21 cellular contexts compared by ENCODE assay signal in genomic region chr15:85722789-85723188, GRCh38.
DNase-seq lines count a peak whose midpoint lies in the region; ATAC-seq and TF ChIP-seq lines count a peak whose summit lies in the region.
"Had no signal": no experiment of that assay in that cellular context is flagged by ENCODE, and none has a peak within 500 bp of the region (broad histone marks: within the 10 kb centered on the region; RNA-seq: fewer than 3 reads in every experiment).

No MANE protein-coding gene starts in this region.

- no peaks in the 10 kb centered on the region for H3K9me2 ChIP-seq in Karpas-422 (replicated peaks; ENCODE audit: insufficient read depth, low read length)

- peaks cover 17% of the 10 kb centered on the region for H3K4me1 ChIP-seq in Karpas-422 (ENCODE audit: low read length)
- H3K4me1 ChIP-seq in gastrocnemius medialis, result peaks cover 17 to 19% of the 10 kb centered on the region in 2 donors
- peaks cover 23% of the 10 kb centered on the region for H3K4me1 ChIP-seq in upper lobe of right lung
- no peaks in the 10 kb centered on the region for H3K4me1 ChIP-seq in mesendoderm (ENCODE audit: control insufficient read depth, low read depth, low read length)

- no peak overlapping the region for H3K4ac ChIP-seq in mesendoderm (ENCODE audit: low read depth, low read length)

- H3K27ac Mint-ChIP-seq in activated naive CD4-positive, alpha-beta T cell treated with anti-CD3 and anti-CD28 coated beads, Interleukin-2, amount 50 U/mL, for 24 hours, result peak overlapping the region; percentile 87
- H3K27ac Mint-ChIP-seq in effector memory CD8-positive, alpha-beta T cell, result peak overlapping the region; percentile 95 to 98
- H3K27ac Mint-ChIP-seq: nephron progenitor cell, progenitor cell of endocrine pancreas had no signal

- H3K9me3 ChIP-seq in Karpas-422 (ENCODE audit: low read length), result no peaks in the 10 kb centered on the region
- H3K9me3 ChIP-seq in gastrocnemius medialis, result no peaks in the 10 kb centered on the region
- no peaks in the 10 kb centered on the region for H3K9me3 ChIP-seq in upper lobe of right lung

- H3K36me3 ChIP-seq in Karpas-422 (ENCODE audit: insufficient read depth, low read length) (peaks cover 84% of the 10 kb centered on the region), gastrocnemius medialis (peaks cover 4 to 88% of the 10 kb centered on the region in 2 donors), upper lobe of right lung (peaks cover 100% of the 10 kb centered on the region), mesendoderm (ENCODE audit: control insufficient read depth, insufficient read depth, low read length) (peaks cover 8% of the 10 kb centered on the region)

- no peak overlapping the region for H2AK5ac ChIP-seq in mesendoderm (ENCODE audit: low read length)

- no peak overlapping the region for H2BK5ac ChIP-seq in mesendoderm (ENCODE audit: low read length)

- no peak overlapping the region for H2BK15ac ChIP-seq in mesendoderm (replicated peaks; ENCODE audit: low read depth)

- H2BK120ac ChIP-seq in mesendoderm (ENCODE audit: low read depth, low read length), result no peak overlapping the region

- no peak for ATAC-seq in effector memory CD8-positive, alpha-beta T cell (replicated peaks)
- ATAC-seq in gastrocnemius medialis (no peak), upper lobe of right lung (no peak)

- H3K79me2 ChIP-seq in Karpas-422 (ENCODE audit: low read length) (peaks cover 17% of the 10 kb centered on the region; the same call in 1 of the 2 replicates), mesendoderm (ENCODE audit: control insufficient read depth, insufficient read depth, low read length) (no peaks in the 10 kb centered on the region)

- no CpG with 5 or more reads among the region's 2 CpGs for WGBS in mesendoderm (ENCODE audit: extremely low coverage, insufficient coverage, low lambda C conversion rate)

- H3K4me2 ChIP-seq in Karpas-422 (ENCODE audit: low read depth, low read length, poor library complexity, severe bottlenecking), result no peak overlapping the region
- H3K4me2 ChIP-seq in mesendoderm (ENCODE audit: low read length), result no peak overlapping the region
- H3K4me2 ChIP-seq: KMS-11 had no signal

- no peaks in the 10 kb centered on the region for H3K9me3 Mint-ChIP-seq in activated naive CD4-positive, alpha-beta T cell treated with anti-CD3 and anti-CD28 coated beads, Interleukin-2, amount 50 U/mL, for 24 hours
- no peaks in the 10 kb centered on the region for H3K9me3 Mint-ChIP-seq in effector memory CD8-positive, alpha-beta T cell
- H3K9me3 Mint-ChIP-seq: CD14-positive monocyte, nephron progenitor cell had no signal

- H3K4me1 Mint-ChIP-seq in activated naive CD4-positive, alpha-beta T cell treated with anti-CD3 and anti-CD28 coated beads, Interleukin-2, amount 50 U/mL, for 24 hours, result peaks cover 53% of the 10 kb centered on the region
- peaks cover 20 to 39% of the 10 kb centered on the region in 2 donors for H3K4me1 Mint-ChIP-seq in effector memory CD8-positive, alpha-beta T cell (ENCODE audit: low read depth in 2 of 2)
- H3K4me1 Mint-ChIP-seq: CD14-positive monocyte had no signal

- no peak overlapping the region for H2AFZ ChIP-seq in Karpas-422 (ENCODE audit: low read length)

- no peaks in the 10 kb centered on the region for H3K27me3 ChIP-seq in Karpas-422 (ENCODE audit: low read length)
- no peaks in the 10 kb centered on the region for H3K27me3 ChIP-seq in gastrocnemius medialis
- H3K27me3 ChIP-seq in upper lobe of right lung, result no peaks in the 10 kb centered on the region
- no peaks in the 10 kb centered on the region for H3K27me3 ChIP-seq in mesendoderm (ENCODE audit: insufficient read depth, low read length, poor library complexity)

- H3K36me3 Mint-ChIP-seq in activated naive CD4-positive, alpha-beta T cell treated with anti-CD3 and anti-CD28 coated beads, Interleukin-2, amount 50 U/mL, for 24 hours, result peaks cover 20% of the 10 kb centered on the region
- peaks cover 98% of the 10 kb centered on the region for H3K36me3 Mint-ChIP-seq in effector memory CD8-positive, alpha-beta T cell (ENCODE audit: insufficient read depth)

- H3K4me3 ChIP-seq in Karpas-422 (ENCODE audit: low read length) (no peak overlapping the region), gastrocnemius medialis (no peak overlapping the region), upper lobe of right lung (no peak overlapping the region), mesendoderm (ENCODE audit: low read length) (no peak overlapping the region)
- H3K4me3 ChIP-seq: skin epidermis had no signal

- H4K20me1 ChIP-seq in Karpas-422 (ENCODE audit: insufficient read depth, low read depth, low read length), result no peaks in the 10 kb centered on the region

- H3K79me1 ChIP-seq in mesendoderm (ENCODE audit: low read length), result no peaks in the 10 kb centered on the region

- no peak overlapping the region for H3K56ac ChIP-seq in mesendoderm (ENCODE audit: low read length)

- DNase-seq in activated naive CD4-positive, alpha-beta T cell (lab: John Stamatoyannopoulos, UW), result no peak
- DNase-seq in Karpas-422 (no peak), gastrocnemius medialis (no peak), upper lobe of right lung (no peak), medulla oblongata (ENCODE audit: extremely low spot score) (no peak), mesendoderm (no peak)
- DNase-seq in effector memory CD8-positive, alpha-beta T cell, result no peak
- DNase-seq: activated CD4-positive, alpha-beta T cell treated with anti-CD3 and anti-CD28 coated beads, Interleukin-2, amount 50 U/mL, for 1 hour; activated T-cell treated with anti-CD3 and anti-CD28 coated beads, Interleukin-2, amount 50 U/mL, for 1 hour; amygdala; effector CD8-positive, alpha-beta T cell; head of caudate nucleus; NCI-H1105; NCI-H2081 treated with DMSO at 0.1 percent for 48 hours; NCI-H446 treated with DMSO at 0.1 percent for 48 hours; nephron progenitor cell had no signal

- no peak overlapping the region for H3K18ac ChIP-seq in mesendoderm (ENCODE audit: low read length)

- H3K9ac ChIP-seq in Karpas-422 (ENCODE audit: low read length) (no peak overlapping the region), mesendoderm (ENCODE audit: low read length) (no peak overlapping the region)
- H3K9ac ChIP-seq: KMS-11 had no signal

- in situ Hi-C loops in gastrocnemius medialis (cut with MboI; ENCODE audit: low sequenced_read_pairs in 4 of 4), result loop anchor here in 1 of 4 donors (25.0 kb wide), 1 partner anchor 235 kb away; no protein-coding TSS in a partner anchor

- TF ChIP-seq POLR2A in gastrocnemius medialis (IDR thresholded peaks at IDR 0.05), result peak in 1 of 2 donors; percentile 15

- TF ChIP-seq CTCF in gastrocnemius medialis (IDR thresholded peaks at IDR 0.05 in 4 of 5, conservative IDR thresholded peaks at IDR 0.05 in 1 of 5), result no peak
- TF ChIP-seq CTCF in upper lobe of right lung (IDR thresholded peaks at IDR 0.05), result no peak

- no peaks in the 10 kb centered on the region for H3K27me3 Mint-ChIP-seq in activated naive CD4-positive, alpha-beta T cell treated with anti-CD3 and anti-CD28 coated beads, Interleukin-2, amount 50 U/mL, for 24 hours
- no peaks in the 10 kb centered on the region for H3K27me3 Mint-ChIP-seq in effector memory CD8-positive, alpha-beta T cell
- H3K27me3 Mint-ChIP-seq: progenitor cell of endocrine pancreas had no signal

- intact Hi-C loops in gastrocnemius medialis (cut with DNase I; ENCODE audit: low total_unique reads), result loop anchor here (10.0 kb wide), 1 partner anchor 388 kb away; no protein-coding TSS in a partner anchor
- intact Hi-C loops in upper lobe of right lung (cut with DNase I), result no loop called here

- H4K8ac ChIP-seq in mesendoderm (ENCODE audit: low read depth, low read length), result no peak overlapping the region

- peak overlapping the region; percentile 12; the same call in 1 of the 2 replicates for H3K27ac ChIP-seq in Karpas-422 (ENCODE audit: low read length)
- peak overlapping the region; percentile 30 to 82 (median 68) for H3K27ac ChIP-seq in gastrocnemius medialis
- no peak overlapping the region for H3K27ac ChIP-seq in upper lobe of right lung
- no peak overlapping the region for H3K27ac ChIP-seq in mesendoderm (ENCODE audit: low read depth, low read length)
- H3K27ac ChIP-seq: KMS-11 had no signal

- H4K5ac ChIP-seq in mesendoderm (ENCODE audit: low read length), result no peak overlapping the region

- H3K23ac ChIP-seq in mesendoderm (ENCODE audit: low read length), result no peak overlapping the region

- H3K4me3 Mint-ChIP-seq in activated naive CD4-positive, alpha-beta T cell treated with anti-CD3 and anti-CD28 coated beads, Interleukin-2, amount 50 U/mL, for 24 hours, result peak overlapping the region; percentile 11
- peak overlapping the region in 1 of 2 donors; percentile 9 for H3K4me3 Mint-ChIP-seq in effector memory CD8-positive, alpha-beta T cell
- H3K4me3 Mint-ChIP-seq: CD14-positive monocyte, nephron progenitor cell had no signal

Comparison
In these comparisons a context has a peak if more than half of its experiments do, and no peak if none do; other contexts are left out.
1. H3K27ac ChIP-seq: peak in Karpas-422 (single experiment) and gastrocnemius medialis (4 of 4); none in upper lobe of right lung (single experiment) and mesendoderm (single experiment).